10 cellular contexts compared by ENCODE assay signal in the genomic region with DNA sequence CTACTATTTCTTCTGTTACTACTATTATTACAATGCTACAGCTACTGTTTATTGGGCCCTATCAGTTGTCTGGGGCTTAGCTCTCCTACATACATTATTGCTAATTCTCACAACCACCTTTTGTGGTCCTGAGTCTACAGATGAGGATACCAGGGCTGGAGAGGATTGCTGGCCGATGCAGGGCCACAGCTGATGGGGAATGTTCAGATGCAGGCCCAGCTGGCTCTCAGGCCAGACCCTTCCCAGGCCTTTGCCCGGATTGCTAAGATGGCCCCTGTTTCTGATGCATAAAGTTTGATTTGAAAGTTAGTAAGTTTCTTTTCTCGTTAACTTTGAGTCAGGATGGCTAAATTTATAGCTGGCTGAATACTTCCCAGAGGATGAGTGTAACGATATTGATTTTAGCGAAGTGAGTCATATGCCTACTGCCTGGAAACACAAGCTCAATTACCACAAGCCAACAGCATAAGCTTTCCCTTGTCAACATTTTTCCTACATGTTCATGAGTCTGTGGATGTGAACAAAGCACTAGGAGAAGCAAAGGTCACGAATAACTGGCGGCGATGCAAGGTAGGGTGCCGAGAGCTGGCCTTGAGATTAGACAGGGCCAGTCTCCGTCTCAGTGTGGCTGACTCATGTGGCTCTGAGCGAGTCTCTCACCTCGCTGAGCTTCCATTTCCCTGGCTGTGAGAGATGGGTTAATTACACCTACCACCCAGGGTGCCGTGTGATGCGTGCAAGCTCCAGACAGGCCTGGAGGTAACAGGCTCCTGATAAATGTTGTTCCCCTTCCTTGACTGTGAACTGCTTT.
DNase-seq lines count a peak whose midpoint lies in the region; ATAC-seq, FAIRE-seq and TF ChIP-seq lines count a peak whose summit lies in the region.
"Had no signal": no experiment of that assay in that cellular context is flagged by ENCODE, and none has a peak within 500 bp of the region (broad histone marks: within the 10 kb centered on the region; RNA-seq: fewer than 3 reads in every experiment).

No MANE protein-coding gene starts in this region.

- peak; percentile 78 for DNase-seq in GM03348 (ENCODE audit: low spot score)
- peak; percentile 88 for DNase-seq in NCI-H345 (lab: John Stamatoyannopoulos, UW)
- peak; percentile 37 for DNase-seq in colonic mucosa
- peak in 5 of 6 donors; percentile 68 to 87 (median 81) for DNase-seq in pancreas
- no peak for DNase-seq in upper lobe of left lung
- DNase-seq in pons (ENCODE audit: low spot score): no peak
- DNase-seq in naive thymus-derived CD4-positive, alpha-beta T cell: no peak
- DNase-seq: activated CD8-positive, alpha-beta T cell treated with anti-CD3 and anti-CD28 coated beads, Interleukin-2, amount 10 ng/mL, durations not matched to agents 7 days and 5 days; NCI-H187 had no signal

- H3K27me3 Mint-ChIP-seq in naive thymus-derived CD4-positive, alpha-beta T cell: no peaks in the 10 kb centered on the region

- 32 to 43% methylated on average over 14 of the region's 14 CpGs for WGBS in pancreas, 2 donors
- WGBS in upper lobe of left lung, 2 donors: 91 to 94% methylated on average over 14 of the region's 14 CpGs

- TF ChIP-seq CTCF in colonic mucosa (IDR thresholded peaks at IDR 0.05) (no peak), pancreas (IDR thresholded peaks at IDR 0.05) (no peak), upper lobe of left lung (IDR thresholded peaks at IDR 0.05) (no peak)

- peaks cover 0 to 9% (median 0%) of the 10 kb centered on the region in 7 donors for H3K4me1 Mint-ChIP-seq in naive thymus-derived CD4-positive, alpha-beta T cell

- H3K27ac ChIP-seq in colonic mucosa (peak overlapping the region; percentile 34), pancreas (peak overlapping the region; percentile 48 to 93 (median 69)), upper lobe of left lung (no peak overlapping the region)
- H3K27ac ChIP-seq in naive thymus-derived CD4-positive, alpha-beta T cell (ENCODE audit: low read depth, low read length): no peak overlapping the region

- H3K36me3 Mint-ChIP-seq in naive thymus-derived CD4-positive, alpha-beta T cell: peaks cover 0 to 39% (median 12%) of the 10 kb centered on the region in 5 donors

- H3K4me1 ChIP-seq in colonic mucosa (no peaks in the 10 kb centered on the region), pancreas (peaks cover 9 to 29% (median 19%) of the 10 kb centered on the region in 3 donors), upper lobe of left lung (no peaks in the 10 kb centered on the region)
- H3K4me1 ChIP-seq in naive thymus-derived CD4-positive, alpha-beta T cell (ENCODE audit: control insufficient read depth in 2 of 2, insufficient read depth in 2 of 2, low read length in 2 of 2): no peaks in the 10 kb centered on the region

- no peaks in the 10 kb centered on the region for H3K9me3 ChIP-seq in colonic mucosa
- H3K9me3 ChIP-seq in pancreas: no peaks in the 10 kb centered on the region
- H3K9me3 ChIP-seq in upper lobe of left lung: no peaks in the 10 kb centered on the region
- no peaks in the 10 kb centered on the region for H3K9me3 ChIP-seq in naive thymus-derived CD4-positive, alpha-beta T cell (ENCODE audit: control insufficient read depth in 2 of 3, low read length in 3 of 3)

- H3K9ac ChIP-seq in colonic mucosa (ENCODE audit: low read depth in 2 of 2, low read length in 2 of 2): no peak overlapping the region

- H3K4me3 ChIP-seq in colonic mucosa: no peak overlapping the region
- H3K4me3 ChIP-seq in pancreas: no peak overlapping the region
- no peak overlapping the region for H3K4me3 ChIP-seq in upper lobe of left lung
- no peak overlapping the region for H3K4me3 ChIP-seq in naive thymus-derived CD4-positive, alpha-beta T cell (ENCODE audit: low read length)

- TF ChIP-seq EP300 in upper lobe of left lung (IDR thresholded peaks at IDR 0.05): no peak

- intact Hi-C loops in colonic mucosa (cut with DNase I) (no loop called here), pancreas (cut with DNase I) (no loop called here)
- intact Hi-C loops in naive thymus-derived CD4-positive, alpha-beta T cell (cut with micrococcal nuclease): no loop called here

- H3K4me3 Mint-ChIP-seq in naive thymus-derived CD4-positive, alpha-beta T cell: no peak overlapping the region
- H3K4me3 Mint-ChIP-seq: activated CD8-positive, alpha-beta T cell treated with anti-CD3 and anti-CD28 coated beads, Interleukin-2, amount 10 ng/mL, durations not matched to agents 7 days and 5 days had no signal

- no peaks in the 10 kb centered on the region for H3K36me3 ChIP-seq in colonic mucosa
- no peaks in the 10 kb centered on the region for H3K36me3 ChIP-seq in pancreas
- peaks cover 0 to 3% (median 0%) of the 10 kb centered on the region in 4 donors for H3K36me3 ChIP-seq in upper lobe of left lung
- H3K36me3 ChIP-seq in naive thymus-derived CD4-positive, alpha-beta T cell (ENCODE audit: control insufficient read depth in 2 of 3, insufficient read depth in 3 of 3, low read length in 3 of 3): no peaks in the 10 kb centered on the region

- H3K27ac Mint-ChIP-seq in naive thymus-derived CD4-positive, alpha-beta T cell: no peak overlapping the region
- H3K27ac Mint-ChIP-seq: activated CD8-positive, alpha-beta T cell treated with anti-CD3 and anti-CD28 coated beads, Interleukin-2, amount 10 ng/mL, durations not matched to agents 7 days and 5 days had no signal

- no peaks in the 10 kb centered on the region for H3K9me3 Mint-ChIP-seq in naive thymus-derived CD4-positive, alpha-beta T cell

- CTCF ChIA-PET in naive thymus-derived CD4-positive, alpha-beta T cell (lab: Charles Lee): interaction anchor here (0.7 kb wide), 1 partner anchor 12 kb away, joined by 3 read pairs; no protein-coding TSS in a partner anchor

- TF ChIP-seq POLR2A in upper lobe of left lung (IDR thresholded peaks at IDR 0.05): no peak

- peak; percentile 91 to 95 (median 92) for ATAC-seq in pancreas
- no peak for ATAC-seq in upper lobe of left lung (ENCODE audit: low FRiP score in 2 of 2)
- no peak for ATAC-seq in HG02678 (IDR thresholded peaks at IDR 0.05; ENCODE audit: unreplicated experiment)
- ATAC-seq in naive thymus-derived CD4-positive, alpha-beta T cell: no peak
- ATAC-seq: activated CD8-positive, alpha-beta T cell treated with anti-CD3 and anti-CD28 coated beads, Interleukin-2, amount 10 ng/mL, durations not matched to agents 7 days and 5 days had no signal

- POLR2A ChIA-PET in naive thymus-derived CD4-positive, alpha-beta T cell (lab: Charles Lee): no interaction called here

- FAIRE-seq in pancreas (lab: Jason Lieb, UNC): no peak

- H3K27me3 ChIP-seq in colonic mucosa (no peaks in the 10 kb centered on the region), pancreas (no peaks in the 10 kb centered on the region), upper lobe of left lung (no peaks in the 10 kb centered on the region)
- no peaks in the 10 kb centered on the region for H3K27me3 ChIP-seq in naive thymus-derived CD4-positive, alpha-beta T cell (ENCODE audit: control insufficient read depth in 2 of 2, insufficient read depth in 2 of 2, low read length in 2 of 2)

Comparison
In these comparisons a context has a peak if more than half of its experiments do, and no peak if none do; other contexts are left out.
1. DNase-seq: peak in GM03348 (single experiment), NCI-H345 (single experiment), colonic mucosa (single experiment) and pancreas (5 of 6); none in upper lobe of left lung (0 of 2), pons (single experiment) and naive thymus-derived CD4-positive, alpha-beta T cell (0 of 9).
2. H3K27ac ChIP-seq: peak in colonic mucosa (single experiment) and pancreas (4 of 4); none in upper lobe of left lung (0 of 4) and naive thymus-derived CD4-positive, alpha-beta T cell (single experiment).
3. ATAC-seq: peak in pancreas (4 of 4); none in upper lobe of left lung (0 of 2), HG02678 (single experiment) and naive thymus-derived CD4-positive, alpha-beta T cell (single experiment).